Comparison of ENCODE assay signal across 19 cellular contexts in genomic region chr20:57851025-57851682, GRCh38.
DNase-seq lines count a peak whose midpoint lies in the region; ATAC-seq, FAIRE-seq and TF ChIP-seq lines count a peak whose summit lies in the region.
"Had no signal": no experiment of that assay in that cellular context is flagged by ENCODE, and none has a peak within 500 bp of the region (broad histone marks: within the 10 kb centered on the region; RNA-seq: fewer than 3 reads in every experiment).

No MANE protein-coding gene starts in this region.

- H3K27me3 ChIP-seq in sigmoid colon (no peaks in the 10 kb centered on the region), ovary (no peaks in the 10 kb centered on the region)

- 82 to 83% methylated on average over 3 of the region's 3 CpGs for WGBS in sigmoid colon, 2 donors
- 79 to 95% (median 87%) methylated on average over 3 of the region's 3 CpGs for WGBS in ovary, 3 donors

- H3K9me3 ChIP-seq in sigmoid colon (no peaks in the 10 kb centered on the region), ovary (no peaks in the 10 kb centered on the region)

- H3K4me1 ChIP-seq in sigmoid colon: no peaks in the 10 kb centered on the region
- H3K4me1 ChIP-seq in ovary (ENCODE audit: insufficient read depth): no peaks in the 10 kb centered on the region

- FAIRE-seq in HTR-8/SVneo (lab: Jason Lieb, UNC): peak; percentile 85
- FAIRE-seq: GM12878 had no signal

- H3K36me3 ChIP-seq in sigmoid colon: no peaks in the 10 kb centered on the region
- no peaks in the 10 kb centered on the region for H3K36me3 ChIP-seq in ovary

- TF ChIP-seq POLR2A in sigmoid colon (IDR thresholded peaks at IDR 0.05) (no peak), ovary (IDR thresholded peaks at IDR 0.05) (no peak)

- no peak overlapping the region for H3K27ac ChIP-seq in sigmoid colon
- no peak overlapping the region for H3K27ac ChIP-seq in ovary
- H3K27ac ChIP-seq: C4-2B, RWPE1 had no signal

- TF ChIP-seq EP300 in sigmoid colon (IDR thresholded peaks at IDR 0.05) (no peak), ovary (IDR thresholded peaks at IDR 0.05) (no peak)

- no peak overlapping the region for H3K4me3 ChIP-seq in sigmoid colon
- H3K4me3 ChIP-seq in ovary: no peak overlapping the region
- H3K4me3 ChIP-seq: GM12878, GM23338 had no signal

- TF ChIP-seq CTCF in sigmoid colon (IDR thresholded peaks at IDR 0.05) (no peak), ovary (IDR thresholded peaks at IDR 0.05) (no peak)

- DNase-seq in HTR-8/SVneo (ENCODE audit: insufficient read length, low spot score): no peak
- DNase-seq in ecto neural progenitor cell (ENCODE audit: low spot score): peak; percentile 29
- peak; percentile 55 for DNase-seq in left ventricle myocardium superior
- DNase-seq in sigmoid colon: peak; percentile 47
- no peak for DNase-seq in ovary
- no peak for DNase-seq in stimulated activated CD4-positive, alpha-beta T cell treated with anti-CD3 and anti-CD28 coated beads, Interleukin-1b, Interleukin-23, amount 100 ng/mL, for 48 hours
- DNase-seq: GDM1, KBM-7, MV-4-11, NCI-H1417 treated with DMSO at 0.1 percent for 48 hours, NCI-H2029, NCI-H2171 treated with DMSO at 0.1 percent for 48 hours, NCI-H748 treated with DMSO at 0.1 percent for 48 hours, PC-3 had no signal

- ATAC-seq in left ventricle myocardium superior: peak; percentile 86
- no peak for ATAC-seq in HG03097 (IDR thresholded peaks at IDR 0.05; ENCODE audit: low FRiP score, unreplicated experiment)
- ATAC-seq: GM12878, GM23338, PC-3 had no signal

- intact Hi-C loops in left ventricle myocardium superior (cut with micrococcal nuclease) (no loop called here), sigmoid colon (cut with DNase I) (no loop called here), ovary (cut with DNase I) (loop anchor here in 1 of 4 donors (2.0 kb wide), 1 partner anchor 72 kb away; no protein-coding TSS in a partner anchor)

Comparison
In these comparisons a context has a peak if more than half of its experiments do, and no peak if none do; other contexts are left out.
1. DNase-seq: peak in ecto neural progenitor cell (single experiment), left ventricle myocardium superior (single experiment) and sigmoid colon (single experiment); none in HTR-8/SVneo (single experiment), ovary (0 of 5) and stimulated activated CD4-positive, alpha-beta T cell treated with anti-CD3 and anti-CD28 coated beads, Interleukin-1b, Interleukin-23, amount 100 ng/mL, for 48 hours (single experiment).